In the genomic region with DNA sequence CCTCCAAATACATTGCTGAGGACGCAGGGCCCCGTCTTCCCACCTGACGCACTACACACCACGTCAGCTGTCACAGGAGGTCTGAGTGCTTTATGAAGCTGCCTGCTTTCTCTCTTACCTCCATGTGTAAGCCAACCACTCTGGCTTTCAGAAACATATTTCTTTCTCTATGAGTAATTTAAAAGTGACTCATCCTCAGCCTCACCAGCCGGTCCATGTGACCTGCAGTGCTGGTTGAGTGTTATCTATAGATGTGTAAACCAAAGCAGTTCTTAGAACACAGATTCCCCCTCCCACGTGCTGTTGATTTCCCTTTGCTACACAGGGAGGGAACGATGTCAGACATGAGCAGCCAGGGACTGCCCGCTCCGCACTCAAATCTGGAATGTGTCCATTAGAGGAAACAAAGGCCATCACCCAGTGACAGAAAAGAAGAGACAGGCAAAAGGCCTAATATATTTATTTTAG, we compare ENCODE assay signal across 9 cellular contexts.
DNase-seq lines count a peak whose midpoint lies in the region; ATAC-seq, FAIRE-seq and TF ChIP-seq lines count a peak whose summit lies in the region.
"Had no signal": no experiment of that assay in that cellular context is flagged by ENCODE, and none has a peak within 500 bp of the region (broad histone marks: within the 10 kb centered on the region; RNA-seq: fewer than 3 reads in every experiment).

No MANE protein-coding gene starts in this region.

- H3K4me1 ChIP-seq in esophagus squamous epithelium (peaks cover 14 to 63% (median 20%) of the 10 kb centered on the region in 3 donors), parathyroid adenoma (peaks cover 19% of the 10 kb centered on the region), tibial artery (peaks cover 0 to 63% (median 57%) of the 10 kb centered on the region in 4 donors)

- H3K4me2 ChIP-seq in parathyroid adenoma (ENCODE audit: low read length): peak overlapping the region; percentile 18

- TF ChIP-seq CTCF in esophagus squamous epithelium (IDR thresholded peaks at IDR 0.05) (no peak), parathyroid adenoma (IDR thresholded peaks at IDR 0.05) (no peak), tibial artery (IDR thresholded peaks at IDR 0.05) (no peak)

- peak overlapping the region in 1 of 4 donors; percentile 13 for H3K4me3 ChIP-seq in esophagus squamous epithelium
- H3K4me3 ChIP-seq in parathyroid adenoma (ENCODE audit: low read depth, low read length): no peak overlapping the region
- no peak overlapping the region for H3K4me3 ChIP-seq in tibial artery

- intact Hi-C loops in esophagus squamous epithelium (cut with DNase I): no loop called here
- intact Hi-C loops in tibial artery (cut with DNase I; ENCODE audit: low total_unique reads): no loop called here

- H3K36me3 ChIP-seq in esophagus squamous epithelium: no peaks in the 10 kb centered on the region
- no peaks in the 10 kb centered on the region for H3K36me3 ChIP-seq in parathyroid adenoma (ENCODE audit: control insufficient read depth, insufficient read depth, low read length)
- H3K36me3 ChIP-seq in tibial artery: no peaks in the 10 kb centered on the region

- peak; percentile 99 for FAIRE-seq in GM12891 (lab: Jason Lieb, UNC)
- FAIRE-seq: frontal cortex had no signal

- H3K27me3 ChIP-seq in esophagus squamous epithelium: no peaks in the 10 kb centered on the region
- no peaks in the 10 kb centered on the region for H3K27me3 ChIP-seq in parathyroid adenoma (ENCODE audit: control insufficient read depth, insufficient read depth, low read length)
- no peaks in the 10 kb centered on the region for H3K27me3 ChIP-seq in tibial artery

- peak overlapping the region; percentile 36 for H2AFZ ChIP-seq in parathyroid adenoma

- H3K9me3 ChIP-seq in esophagus squamous epithelium (no peaks in the 10 kb centered on the region), parathyroid adenoma (ENCODE audit: control insufficient read depth, low read length) (no peaks in the 10 kb centered on the region), tibial artery (no peaks in the 10 kb centered on the region)

- peak; percentile 93 for TF ChIP-seq POLR2A in GM12891 (IDR thresholded peaks at IDR 0.05; ENCODE audit: low read depth, low read length)
- peak in 1 of 4 donors; percentile 67 for TF ChIP-seq POLR2A in esophagus squamous epithelium (IDR thresholded peaks at IDR 0.05)

- no peak for DNase-seq in GM12891 (ENCODE audit: insufficient read length, low spot score)
- peak; percentile 81 for DNase-seq in NCI-H510A treated with DMSO at 0.1 percent for 48 hours (lab: John Stamatoyannopoulos, UW)
- DNase-seq in activated T-cell treated with anti-CD3 and anti-CD28 coated beads for 24 hours (ENCODE audit: low read depth): peak; percentile 75
- peak; percentile 41 for DNase-seq in esophagus squamous epithelium (lab: John Stamatoyannopoulos, UW)
- DNase-seq in tibial artery: peak; percentile 84 to 90
- no peak for DNase-seq in NCI-H1436 (lab: John Stamatoyannopoulos, UW)

- ATAC-seq in HG02610 (IDR thresholded peaks at IDR 0.05; ENCODE audit: unreplicated experiment): peak; percentile 52

- no peak overlapping the region for H3K9ac ChIP-seq in parathyroid adenoma

- H3K79me2 ChIP-seq in parathyroid adenoma: no peaks in the 10 kb centered on the region

- H3K27ac ChIP-seq in esophagus squamous epithelium: peak overlapping the region; percentile 55 to 88 (median 75)
- H3K27ac ChIP-seq in parathyroid adenoma: peak overlapping the region; percentile 17
- peak overlapping the region; percentile 76 to 79 for H3K27ac ChIP-seq in tibial artery

- 9 to 15% methylated on average over 9 of the region's 9 CpGs for WGBS in esophagus squamous epithelium, 2 donors

TF ChIP-seq in GM12891, 5 proteins besides CTCF, POLR2A, EP300 and RAD21:
- TF ChIP-seq SPI1 (IDR thresholded peaks at IDR 0.05; ENCODE audit: low read depth, low read length) (0 out of 2 replicates have a peak, but pooled peaks have one; percentile 16), TAF1 (IDR thresholded peaks at IDR 0.05; ENCODE audit: low read depth, low read length) (peak; percentile 82), POLR2AphosphoS5 (IDR thresholded peaks at IDR 0.05; ENCODE audit: low read depth, low read length) (peak; percentile 95), POU2F2 (IDR thresholded peaks at IDR 0.05; ENCODE audit: low read depth, low read length) (peak; percentile 82; the same call in 1 of the 2 replicates), PAX5 (IDR thresholded peaks at IDR 0.05; ENCODE audit: insufficient read depth, low read length, severe bottlenecking) (no peak)

Comparison
In these comparisons a context has a peak if more than half of its experiments do, and no peak if none do; other contexts are left out.
1. DNase-seq: peak in NCI-H510A treated with DMSO at 0.1 percent for 48 hours (single experiment), activated T-cell treated with anti-CD3 and anti-CD28 coated beads for 24 hours (single experiment), esophagus squamous epithelium (single experiment) and tibial artery (2 of 2); none in GM12891 (single experiment) and NCI-H1436 (single experiment).
2. H3K27ac ChIP-seq: peak in every context shown above with its lines; median percentile 78 in tibial artery; 75 in esophagus squamous epithelium; 17 in parathyroid adenoma.